ENCODE assay signal across 1 cellular context in the genomic region with DNA sequence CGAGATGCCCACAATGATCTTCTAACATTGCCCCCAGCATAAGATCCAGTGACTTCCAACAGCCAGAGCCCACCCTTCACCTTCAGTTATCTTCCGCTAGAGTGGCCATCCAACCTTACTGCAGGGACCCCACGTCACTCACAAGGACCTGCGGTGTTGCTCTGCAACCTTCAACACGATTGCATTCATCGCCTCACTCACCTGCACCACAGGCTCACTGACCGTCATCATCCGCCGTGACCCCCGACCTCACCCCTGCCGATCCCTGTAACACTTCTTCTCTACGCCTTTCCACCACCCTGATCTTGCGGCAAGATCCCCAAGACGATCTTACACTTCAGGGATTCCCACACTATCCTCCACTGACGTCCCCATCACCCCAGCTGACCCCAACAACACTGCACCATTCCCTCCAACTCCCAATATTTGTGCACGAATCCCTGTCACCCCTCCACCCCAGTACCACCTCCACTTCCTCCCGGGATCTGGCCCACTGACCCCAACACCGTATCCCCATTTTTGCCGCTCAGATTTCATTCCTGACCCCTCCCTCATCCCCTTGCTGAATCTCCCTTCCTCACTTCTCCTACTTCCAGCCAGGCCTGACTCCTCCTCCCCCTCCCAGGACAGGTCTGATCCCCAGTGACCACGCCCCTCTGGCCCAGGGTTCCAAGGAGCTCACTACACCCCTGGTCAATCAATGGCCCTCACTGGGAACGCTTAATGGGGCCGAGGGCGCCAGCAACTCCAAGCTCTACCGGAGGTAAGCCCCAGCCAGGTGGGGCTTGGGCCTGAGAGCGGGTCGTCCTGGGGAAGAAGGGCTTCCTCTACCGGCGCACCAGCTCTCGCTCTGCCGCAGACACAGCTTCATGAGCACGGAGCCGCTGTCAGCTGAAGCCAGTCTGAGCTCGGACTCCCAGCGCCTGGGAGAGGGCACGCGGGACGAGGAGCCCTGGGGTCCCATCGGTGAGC.
TF ChIP-seq lines count a peak whose summit lies in the region.

No MANE protein-coding gene starts in this region.

TF ChIP-seq in HepG2, 621 proteins besides CTCF, POLR2A, EP300 and RAD21 (continues in another document):
- TF ChIP-seq CREB1 (IDR thresholded peaks at IDR 0.05) (0 out of 2 replicates have a peak, but pooled peaks have one; percentile 41), CREB1 (CRISPR knock-in tag; IDR thresholded peaks at IDR 0.05) (no peak), ZNF720 (CRISPR knock-in tag; IDR thresholded peaks at IDR 0.05) (no peak), RBFOX2 (IDR thresholded peaks at IDR 0.05; ENCODE audit: low read depth, low read length) (no peak), MYC (CRISPR knock-in tag; IDR thresholded peaks at IDR 0.05; ENCODE audit: borderline replicate concordance) (no peak), HNRNPLL (IDR thresholded peaks at IDR 0.05; ENCODE audit: low read depth, low read length, poor library complexity, severe bottlenecking) (peak; percentile 53), ZNF572 (CRISPR knock-in tag; IDR thresholded peaks at IDR 0.05) (0 out of 2 replicates have a peak, but pooled peaks have one; percentile 49), AHR (CRISPR knock-in tag; IDR thresholded peaks at IDR 0.05) (no peak), RBAK (CRISPR knock-in tag; IDR thresholded peaks at IDR 0.05) (peak; percentile 62), ZNF891 (CRISPR knock-in tag; IDR thresholded peaks at IDR 0.05) (0 out of 2 replicates have a peak, but pooled peaks have one; percentile 46), AGO1 (IDR thresholded peaks at IDR 0.05; ENCODE audit: low read depth, low read length, poor library complexity, severe bottlenecking) (peak; percentile 89), RFXANK (CRISPR knock-in tag; IDR thresholded peaks at IDR 0.05) (no peak), FLYWCH1 (CRISPR knock-in tag; IDR thresholded peaks at IDR 0.05) (no peak), ZSCAN25 (CRISPR knock-in tag; IDR thresholded peaks at IDR 0.05) (peak; percentile 63), SAP130 (CRISPR knock-in tag; IDR thresholded peaks at IDR 0.05; ENCODE audit: low read depth) (peak; percentile 17; the same call in 1 of the 2 replicates), AGO2 (optimal IDR thresholded peaks at IDR 0.05; ENCODE audit: low read depth, low read length) (peak; percentile 58), HNRNPUL1 (IDR thresholded peaks at IDR 0.05; ENCODE audit: low read depth, low read length) (no peak), PITX1 (CRISPR knock-in tag; IDR thresholded peaks at IDR 0.05) (0 out of 2 replicates have a peak, but pooled peaks have one; percentile 5), ZNF30 (CRISPR knock-in tag; IDR thresholded peaks at IDR 0.05) (no peak), EZH2 (conservative IDR thresholded peaks at IDR 0.05; ENCODE audit: low read depth, low read length) (peak; percentile 73)
- TF ChIP-seq, protein P1, sequence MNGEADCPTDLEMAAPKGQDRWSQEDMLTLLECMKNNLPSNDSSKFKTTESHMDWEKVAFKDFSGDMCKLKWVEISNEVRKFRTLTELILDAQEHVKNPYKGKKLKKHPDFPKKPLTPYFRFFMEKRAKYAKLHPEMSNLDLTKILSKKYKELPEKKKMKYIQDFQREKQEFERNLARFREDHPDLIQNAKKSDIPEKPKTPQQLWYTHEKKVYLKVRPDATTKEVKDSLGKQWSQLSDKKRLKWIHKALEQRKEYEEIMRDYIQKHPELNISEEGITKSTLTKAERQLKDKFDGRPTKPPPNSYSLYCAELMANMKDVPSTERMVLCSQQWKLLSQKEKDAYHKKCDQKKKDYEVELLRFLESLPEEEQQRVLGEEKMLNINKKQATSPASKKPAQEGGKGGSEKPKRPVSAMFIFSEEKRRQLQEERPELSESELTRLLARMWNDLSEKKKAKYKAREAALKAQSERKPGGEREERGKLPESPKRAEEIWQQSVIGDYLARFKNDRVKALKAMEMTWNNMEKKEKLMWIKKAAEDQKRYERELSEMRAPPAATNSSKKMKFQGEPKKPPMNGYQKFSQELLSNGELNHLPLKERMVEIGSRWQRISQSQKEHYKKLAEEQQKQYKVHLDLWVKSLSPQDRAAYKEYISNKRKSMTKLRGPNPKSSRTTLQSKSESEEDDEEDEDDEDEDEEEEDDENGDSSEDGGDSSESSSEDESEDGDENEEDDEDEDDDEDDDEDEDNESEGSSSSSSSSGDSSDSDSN (CRISPR knock-in tag; IDR thresholded peaks at IDR 0.05): peak; percentile 52; the same call in 1 of the 2 replicates
- TF ChIP-seq, protein P2, sequence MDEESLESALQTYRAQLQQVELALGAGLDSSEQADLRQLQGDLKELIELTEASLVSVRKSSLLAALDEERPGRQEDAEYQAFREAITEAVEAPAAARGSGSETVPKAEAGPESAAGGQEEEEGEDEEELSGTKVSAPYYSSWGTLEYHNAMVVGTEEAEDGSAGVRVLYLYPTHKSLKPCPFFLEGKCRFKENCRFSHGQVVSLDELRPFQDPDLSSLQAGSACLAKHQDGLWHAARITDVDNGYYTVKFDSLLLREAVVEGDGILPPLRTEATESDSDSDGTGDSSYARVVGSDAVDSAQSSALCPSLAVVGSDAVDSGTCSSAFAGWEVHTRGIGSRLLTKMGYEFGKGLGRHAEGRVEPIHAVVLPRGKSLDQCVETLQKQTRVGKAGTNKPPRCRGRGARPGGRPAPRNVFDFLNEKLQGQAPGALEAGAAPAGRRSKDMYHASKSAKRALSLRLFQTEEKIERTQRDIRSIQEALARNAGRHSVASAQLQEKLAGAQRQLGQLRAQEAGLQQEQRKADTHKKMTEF (CRISPR knock-in tag; IDR thresholded peaks at IDR 0.05): no peak
- TF ChIP-seq, protein P3, sequence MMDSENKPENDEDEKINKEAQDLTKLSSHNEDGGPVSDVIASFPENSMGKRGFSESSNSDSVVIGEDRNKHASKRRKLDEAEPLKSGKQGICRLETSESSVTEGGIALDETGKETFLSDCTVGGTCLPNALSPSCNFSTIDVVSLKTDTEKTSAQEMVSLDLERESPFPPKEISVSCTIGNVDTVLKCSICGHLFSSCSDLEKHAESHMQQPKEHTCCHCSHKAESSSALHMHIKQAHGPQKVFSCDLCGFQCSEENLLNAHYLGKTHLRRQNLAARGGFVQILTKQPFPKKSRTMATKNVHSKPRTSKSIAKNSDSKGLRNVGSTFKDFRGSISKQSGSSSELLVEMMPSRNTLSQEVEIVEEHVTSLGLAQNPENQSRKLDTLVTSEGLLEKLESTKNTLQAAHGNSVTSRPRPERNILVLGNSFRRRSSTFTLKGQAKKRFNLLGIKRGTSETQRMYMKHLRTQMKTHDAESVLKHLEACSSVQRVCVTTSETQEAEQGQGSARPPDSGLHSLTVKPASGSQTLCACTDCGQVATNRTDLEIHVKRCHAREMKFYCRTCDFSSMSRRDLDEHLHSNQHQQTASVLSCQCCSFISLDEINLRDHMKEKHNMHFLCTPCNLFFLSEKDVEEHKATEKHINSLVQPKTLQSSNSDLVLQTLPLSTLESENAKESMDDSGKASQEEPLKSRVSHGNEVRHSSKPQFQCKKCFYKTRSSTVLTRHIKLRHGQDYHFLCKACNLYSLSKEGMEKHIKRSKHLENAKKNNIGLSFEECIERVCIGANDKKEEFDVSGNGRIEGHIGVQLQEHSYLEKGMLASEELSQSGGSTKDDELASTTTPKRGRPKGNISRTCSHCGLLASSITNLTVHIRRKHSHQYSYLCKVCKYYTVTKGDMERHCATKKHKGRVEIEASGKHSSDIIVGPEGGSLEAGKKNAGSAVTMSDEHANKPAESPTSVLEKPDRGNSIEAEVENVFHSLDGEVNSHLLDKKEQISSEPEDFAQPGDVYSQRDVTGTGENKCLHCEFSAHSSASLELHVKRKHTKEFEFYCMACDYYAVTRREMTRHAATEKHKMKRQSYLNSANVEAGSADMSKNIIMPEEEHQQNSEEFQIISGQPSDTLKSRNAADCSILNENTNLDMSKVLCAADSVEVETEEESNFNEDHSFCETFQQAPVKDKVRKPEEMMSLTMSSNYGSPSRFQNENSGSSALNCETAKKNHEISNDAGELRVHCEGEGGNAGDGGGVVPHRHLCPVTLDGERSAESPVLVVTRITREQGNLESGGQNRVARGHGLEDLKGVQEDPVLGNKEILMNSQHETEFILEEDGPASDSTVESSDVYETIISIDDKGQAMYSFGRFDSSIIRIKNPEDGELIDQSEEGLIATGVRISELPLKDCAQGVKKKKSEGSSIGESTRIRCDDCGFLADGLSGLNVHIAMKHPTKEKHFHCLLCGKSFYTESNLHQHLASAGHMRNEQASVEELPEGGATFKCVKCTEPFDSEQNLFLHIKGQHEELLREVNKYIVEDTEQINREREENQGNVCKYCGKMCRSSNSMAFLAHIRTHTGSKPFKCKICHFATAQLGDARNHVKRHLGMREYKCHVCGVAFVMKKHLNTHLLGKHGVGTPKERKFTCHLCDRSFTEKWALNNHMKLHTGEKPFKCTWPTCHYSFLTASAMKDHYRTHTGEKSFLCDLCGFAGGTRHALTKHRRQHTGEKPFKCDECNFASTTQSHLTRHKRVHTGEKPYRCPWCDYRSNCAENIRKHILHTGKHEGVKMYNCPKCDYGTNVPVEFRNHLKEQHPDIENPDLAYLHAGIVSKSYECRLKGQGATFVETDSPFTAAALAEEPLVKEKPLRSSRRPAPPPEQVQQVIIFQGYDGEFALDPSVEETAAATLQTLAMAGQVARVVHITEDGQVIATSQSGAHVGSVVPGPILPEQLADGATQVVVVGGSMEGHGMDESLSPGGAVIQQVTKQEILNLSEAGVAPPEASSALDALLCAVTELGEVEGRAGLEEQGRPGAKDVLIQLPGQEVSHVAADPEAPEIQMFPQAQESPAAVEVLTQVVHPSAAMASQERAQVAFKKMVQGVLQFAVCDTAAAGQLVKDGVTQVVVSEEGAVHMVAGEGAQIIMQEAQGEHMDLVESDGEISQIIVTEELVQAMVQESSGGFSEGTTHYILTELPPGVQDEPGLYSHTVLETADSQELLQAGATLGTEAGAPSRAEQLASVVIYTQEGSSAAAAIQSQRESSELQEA (CRISPR knock-in tag; IDR thresholded peaks at IDR 0.05; ENCODE audit: not compliant biosample characterization): no peak
- TF ChIP-seq, protein P4, sequence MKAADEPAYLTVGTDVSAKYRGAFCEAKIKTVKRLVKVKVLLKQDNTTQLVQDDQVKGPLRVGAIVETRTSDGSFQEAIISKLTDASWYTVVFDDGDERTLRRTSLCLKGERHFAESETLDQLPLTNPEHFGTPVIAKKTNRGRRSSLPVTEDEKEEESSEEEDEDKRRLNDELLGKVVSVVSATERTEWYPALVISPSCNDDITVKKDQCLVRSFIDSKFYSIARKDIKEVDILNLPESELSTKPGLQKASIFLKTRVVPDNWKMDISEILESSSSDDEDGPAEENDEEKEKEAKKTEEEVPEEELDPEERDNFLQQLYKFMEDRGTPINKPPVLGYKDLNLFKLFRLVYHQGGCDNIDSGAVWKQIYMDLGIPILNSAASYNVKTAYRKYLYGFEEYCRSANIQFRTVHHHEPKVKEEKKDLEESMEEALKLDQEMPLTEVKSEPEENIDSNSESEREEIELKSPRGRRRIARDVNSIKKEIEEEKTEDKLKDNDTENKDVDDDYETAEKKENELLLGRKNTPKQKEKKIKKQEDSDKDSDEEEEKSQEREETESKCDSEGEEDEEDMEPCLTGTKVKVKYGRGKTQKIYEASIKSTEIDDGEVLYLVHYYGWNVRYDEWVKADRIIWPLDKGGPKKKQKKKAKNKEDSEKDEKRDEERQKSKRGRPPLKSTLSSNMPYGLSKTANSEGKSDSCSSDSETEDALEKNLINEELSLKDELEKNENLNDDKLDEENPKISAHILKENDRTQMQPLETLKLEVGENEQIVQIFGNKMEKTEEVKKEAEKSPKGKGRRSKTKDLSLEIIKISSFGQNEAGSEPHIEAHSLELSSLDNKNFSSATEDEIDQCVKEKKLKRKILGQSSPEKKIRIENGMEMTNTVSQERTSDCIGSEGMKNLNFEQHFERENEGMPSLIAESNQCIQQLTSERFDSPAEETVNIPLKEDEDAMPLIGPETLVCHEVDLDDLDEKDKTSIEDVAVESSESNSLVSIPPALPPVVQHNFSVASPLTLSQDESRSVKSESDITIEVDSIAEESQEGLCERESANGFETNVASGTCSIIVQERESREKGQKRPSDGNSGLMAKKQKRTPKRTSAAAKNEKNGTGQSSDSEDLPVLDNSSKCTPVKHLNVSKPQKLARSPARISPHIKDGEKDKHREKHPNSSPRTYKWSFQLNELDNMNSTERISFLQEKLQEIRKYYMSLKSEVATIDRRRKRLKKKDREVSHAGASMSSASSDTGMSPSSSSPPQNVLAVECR (CRISPR knock-in tag; IDR thresholded peaks at IDR 0.05; ENCODE audit: borderline replicate concordance): peak; percentile 20; the same call in 1 of the 2 replicates
- TF ChIP-seq, protein P5, sequence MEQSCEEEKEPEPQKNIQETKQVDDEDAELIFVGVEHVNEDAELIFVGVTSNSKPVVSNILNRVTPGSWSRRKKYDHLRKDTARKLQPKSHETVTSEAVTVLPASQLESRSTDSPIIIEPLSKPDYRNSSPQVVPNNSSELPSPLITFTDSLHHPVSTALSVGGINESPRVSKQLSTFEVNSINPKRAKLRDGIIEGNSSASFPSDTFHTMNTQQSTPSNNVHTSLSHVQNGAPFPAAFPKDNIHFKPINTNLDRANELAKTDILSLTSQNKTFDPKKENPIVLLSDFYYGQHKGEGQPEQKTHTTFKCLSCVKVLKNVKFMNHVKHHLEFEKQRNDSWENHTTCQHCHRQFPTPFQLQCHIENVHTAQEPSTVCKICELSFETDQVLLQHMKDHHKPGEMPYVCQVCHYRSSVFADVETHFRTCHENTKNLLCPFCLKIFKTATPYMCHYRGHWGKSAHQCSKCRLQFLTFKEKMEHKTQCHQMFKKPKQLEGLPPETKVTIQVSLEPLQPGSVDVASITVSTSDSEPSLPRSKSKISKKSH (CRISPR knock-in tag; IDR thresholded peaks at IDR 0.05; ENCODE audit: borderline replicate concordance): peak; percentile 26; the same call in 1 of the 2 replicates
- TF ChIP-seq, protein P6, sequence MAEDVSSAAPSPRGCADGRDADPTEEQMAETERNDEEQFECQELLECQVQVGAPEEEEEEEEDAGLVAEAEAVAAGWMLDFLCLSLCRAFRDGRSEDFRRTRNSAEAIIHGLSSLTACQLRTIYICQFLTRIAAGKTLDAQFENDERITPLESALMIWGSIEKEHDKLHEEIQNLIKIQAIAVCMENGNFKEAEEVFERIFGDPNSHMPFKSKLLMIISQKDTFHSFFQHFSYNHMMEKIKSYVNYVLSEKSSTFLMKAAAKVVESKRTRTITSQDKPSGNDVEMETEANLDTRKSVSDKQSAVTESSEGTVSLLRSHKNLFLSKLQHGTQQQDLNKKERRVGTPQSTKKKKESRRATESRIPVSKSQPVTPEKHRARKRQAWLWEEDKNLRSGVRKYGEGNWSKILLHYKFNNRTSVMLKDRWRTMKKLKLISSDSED (CRISPR knock-in tag; IDR thresholded peaks at IDR 0.05): no peak
- TF ChIP-seq, protein P7, sequence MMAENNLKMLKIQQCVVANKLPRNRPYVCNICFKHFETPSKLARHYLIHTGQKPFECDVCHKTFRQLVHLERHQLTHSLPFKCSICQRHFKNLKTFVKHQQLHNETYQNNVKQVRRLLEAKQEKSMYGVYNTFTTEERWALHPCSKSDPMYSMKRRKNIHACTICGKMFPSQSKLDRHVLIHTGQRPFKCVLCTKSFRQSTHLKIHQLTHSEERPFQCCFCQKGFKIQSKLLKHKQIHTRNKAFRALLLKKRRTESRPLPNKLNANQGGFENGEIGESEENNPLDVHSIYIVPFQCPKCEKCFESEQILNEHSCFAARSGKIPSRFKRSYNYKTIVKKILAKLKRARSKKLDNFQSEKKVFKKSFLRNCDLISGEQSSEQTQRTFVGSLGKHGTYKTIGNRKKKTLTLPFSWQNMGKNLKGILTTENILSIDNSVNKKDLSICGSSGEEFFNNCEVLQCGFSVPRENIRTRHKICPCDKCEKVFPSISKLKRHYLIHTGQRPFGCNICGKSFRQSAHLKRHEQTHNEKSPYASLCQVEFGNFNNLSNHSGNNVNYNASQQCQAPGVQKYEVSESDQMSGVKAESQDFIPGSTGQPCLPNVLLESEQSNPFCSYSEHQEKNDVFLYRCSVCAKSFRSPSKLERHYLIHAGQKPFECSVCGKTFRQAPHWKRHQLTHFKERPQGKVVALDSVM (CRISPR knock-in tag; IDR thresholded peaks at IDR 0.05): no peak
